ENCODE assay signal across 8 cellular contexts in genomic region chr2:26035110-26035728, GRCh38. TPM values are rescaled to one million over a fixed set of nuclear protein-coding genes. Genes with fewer than 3 reads are reported as not detected.
DNase-seq lines count a peak whose midpoint lies in the region; ATAC-seq and TF ChIP-seq lines count a peak whose summit lies in the region.

No MANE protein-coding gene starts in this region.

- H3K4me1 ChIP-seq in HCT116 (ENCODE audit: control insufficient read depth in 1 of 2, insufficient read depth in 2 of 2, low read length in 2 of 2), result peaks cover 12 to 33% of the 10 kb centered on the region in 2 experiments
- H3K4me1 ChIP-seq in ascending aorta, result peaks cover 3 to 30% of the 10 kb centered on the region in 2 donors
- peaks cover 11 to 22% (median 15%) of the 10 kb centered on the region in 4 donors for H3K4me1 ChIP-seq in liver (ENCODE audit: control insufficient read depth in 4 of 4, insufficient read depth in 4 of 4, low read length in 3 of 4)
- peaks cover 14% of the 10 kb centered on the region for H3K4me1 ChIP-seq in thymus (ENCODE audit: control insufficient read depth, insufficient read depth, low read length)

- H3K4me3 ChIP-seq in HCT116 (replicated peaks in 1 of 2; ENCODE audit: low read depth in 1 of 2, low read length in 2 of 2) (peak overlapping the region; percentile 90 to 99), ascending aorta (peak overlapping the region; percentile 80 to 87), liver (ENCODE audit: low read depth in 1 of 3, low read length in 3 of 3) (peak overlapping the region; percentile 76 to 99 (median 97)), thymus (ENCODE audit: low read length) (peak overlapping the region; percentile 95)

- peak overlapping the region; percentile 94 for H3K9ac ChIP-seq in HCT116 (ENCODE audit: low read length)
- H3K9ac ChIP-seq in liver (ENCODE audit: low read depth in 1 of 2, low read length in 2 of 2), result peak overlapping the region; percentile 82 to 90

- WGBS in liver, result 5% methylated on average over 11 of the region's 11 CpGs
- 7% methylated on average over 11 of the region's 11 CpGs for whole genome bisulfite sequencing in thymus

- TF ChIP-seq POLR2A in HCT116 (IDR thresholded peaks at IDR 0.05; ENCODE audit: borderline replicate concordance, extremely low read depth, insufficient read depth, insufficient read length), result no peak

- TF ChIP-seq CTCF in HCT116 (IDR thresholded peaks at IDR 0.05 in 2 of 3, conservative IDR thresholded peaks at IDR 0.05 in 1 of 3; ENCODE audit: borderline replicate concordance in 1 of 3, insufficient read depth in 1 of 3, low read depth in 2 of 3, low read length in 2 of 3) (no peak), ascending aorta (IDR thresholded peaks at IDR 0.05) (no peak), liver (IDR thresholded peaks at IDR 0.05; ENCODE audit: low read depth, low read length, missing input control) (no peak)

- H3K27me3 ChIP-seq in HCT116 (ENCODE audit: insufficient read depth, low read length) (no peaks in the 10 kb centered on the region), ascending aorta (no peaks in the 10 kb centered on the region), liver (ENCODE audit: control insufficient read depth in 4 of 4, insufficient read depth in 4 of 4, low read length in 3 of 4) (no peaks in the 10 kb centered on the region), thymus (ENCODE audit: control insufficient read depth, insufficient read depth) (no peaks in the 10 kb centered on the region)

- H3K36me3 ChIP-seq in HCT116 (ENCODE audit: control insufficient read depth in 1 of 2, insufficient read depth in 2 of 2, low read length in 2 of 2), result no peaks in the 10 kb centered on the region; a peak in 1 of 4 replicates
- H3K36me3 ChIP-seq in ascending aorta, result peaks cover 0 to 3% of the 10 kb centered on the region in 2 donors
- no peaks in the 10 kb centered on the region for H3K36me3 ChIP-seq in liver (ENCODE audit: control insufficient read depth in 4 of 4, insufficient read depth in 3 of 4, low read depth in 1 of 4, low read length in 3 of 4)
- no peaks in the 10 kb centered on the region for H3K36me3 ChIP-seq in thymus (ENCODE audit: control insufficient read depth, insufficient read depth)

- H3K9me3 ChIP-seq in HCT116 (ENCODE audit: control insufficient read depth in 1 of 2, insufficient read depth in 1 of 2, low read depth in 1 of 2, low read length in 2 of 2) (no peaks in the 10 kb centered on the region), ascending aorta (no peaks in the 10 kb centered on the region), liver (ENCODE audit: control insufficient read depth in 4 of 4, low read length in 3 of 4) (no peaks in the 10 kb centered on the region), thymus (ENCODE audit: control insufficient read depth) (no peaks in the 10 kb centered on the region)

- H3K9me2 ChIP-seq in HCT116 (ENCODE audit: insufficient read depth), result no peaks in the 10 kb centered on the region

- no TSS peak for BruUV-seq in HCT116 (replicated peaks; lab: Mats Ljungman, UMichigan)

- CTCF ChIA-PET in HCT116 (lab: Charles Lee), result no interaction called here

- intact Hi-C loops in HCT116 (cut with micrococcal nuclease) (no loop called here), ascending aorta (cut with DNase I) (no loop called here)

- no peak overlapping the region for H2AFZ ChIP-seq in HCT116 (ENCODE audit: low read depth, low read length, poor library complexity, severe bottlenecking)

- peak overlapping the region; percentile 80 for H3K4me2 ChIP-seq in HCT116 (ENCODE audit: low read length)

- no peak for ATAC-seq in HCT116
- no peak for ATAC-seq in HG03097 (IDR thresholded peaks at IDR 0.05; ENCODE audit: low FRiP score, unreplicated experiment)

- DNase-seq in A172 (ENCODE audit: low spot score), result peak; percentile 10
- no peak for DNase-seq in HCT116 (ENCODE audit: low read depth, low spot score)
- DNase-seq in ascending aorta (ENCODE audit: low spot score in 2 of 2), result no peak
- no peak for DNase-seq in NCI-H1436 treated with DMSO at 0.1 percent for 48 hours (lab: John Stamatoyannopoulos, UW)
- no peak for DNase-seq in NCI-H345 treated with DMSO at 0.1 percent for 48 hours (lab: John Stamatoyannopoulos, UW; ENCODE audit: unreplicated experiment)

- H4K20me1 ChIP-seq in HCT116 (ENCODE audit: insufficient read depth), result peaks cover 16% of the 10 kb centered on the region; the same call in 1 of the 2 replicates

- peaks cover 67% of the 10 kb centered on the region for H3K79me2 ChIP-seq in HCT116 (ENCODE audit: insufficient read depth, low read length)

- POLR2A ChIA-PET in HCT116 (lab: Charles Lee), result interaction anchor here (0.6 kb wide), 1 partner anchor 85 kb away, joined by 3 read pairs; no protein-coding TSS in a partner anchor

- RAD21 ChIA-PET in HCT116 (lab: Charles Lee; ENCODE audit: low non-redundant PET in 1 of 2, low total read pairs in 2 of 2, uncharacterized antibody in 2 of 2, unreplicated experiment in 2 of 2), result no interaction called here

- H3K27ac ChIP-seq in HCT116 (ENCODE audit: low read depth, low read length), result no peak overlapping the region
- H3K27ac ChIP-seq in ascending aorta, result peak overlapping the region; percentile 96 to 98
- H3K27ac ChIP-seq in liver (ENCODE audit: low read depth in 1 of 2, low read length in 2 of 2), result peak overlapping the region; percentile 23 to 98
- no peak overlapping the region for H3K27ac ChIP-seq in thymus (ENCODE audit: low read depth)

- no peak for TF ChIP-seq RAD21 in HCT116 (IDR thresholded peaks at IDR 0.05; ENCODE audit: low read depth)
- TF ChIP-seq RAD21 in liver (IDR thresholded peaks at IDR 0.05), result no peak

TF ChIP-seq in HCT116, 20 proteins besides CTCF, POLR2A, EP300 and RAD21 (continues in another document):
- no peak for TF ChIP-seq TCF7L2 (IDR thresholded peaks at IDR 0.05; ENCODE audit: borderline replicate concordance, extremely low read depth, insufficient read depth, insufficient read length)
- no peak for TF ChIP-seq YY1 (IDR thresholded peaks at IDR 0.05; ENCODE audit: extremely low read depth, insufficient replicate concordance, low read depth, low read length)
- no peak for TF ChIP-seq EZH2phosphoT487 (IDR thresholded peaks at IDR 0.05; ENCODE audit: borderline replicate concordance)
- no peak for TF ChIP-seq SP1 (IDR thresholded peaks at IDR 0.05; ENCODE audit: low read depth)
- no peak for TF ChIP-seq ZFX (IDR thresholded peaks at IDR 0.05)

TF ChIP-seq in liver, 16 proteins besides CTCF, POLR2A, EP300 and RAD21 (continues in another document):
- TF ChIP-seq MAX (IDR thresholded peaks at IDR 0.05), result no peak
- TF ChIP-seq RXRA (IDR thresholded peaks at IDR 0.05), result no peak
- no peak for TF ChIP-seq HNF4G (IDR thresholded peaks at IDR 0.05)
- no peak for TF ChIP-seq YY1 (IDR thresholded peaks at IDR 0.05)
- no peak for TF ChIP-seq ZBTB33 (IDR thresholded peaks at IDR 0.05)
- TF ChIP-seq EGR1 (IDR thresholded peaks at IDR 0.05; ENCODE audit: low read depth in 2 of 2), result no peak
- TF ChIP-seq ATF3 (IDR thresholded peaks at IDR 0.05), result no peak
- no peak for TF ChIP-seq TAF1 (conservative IDR thresholded peaks at IDR 0.05)

RNA-seq across cellular contexts. Expression of gene RAB10, which starts 1.3 kb away (rescaled TPM):
- total RNA-seq in A172 (2014; rRNA removed; shearing (Covaris generic)), result 148 and 268 TPM in 2 replicates
- total RNA-seq in HCT116 (2021; ENCODE audit: unreplicated experiment) (167 TPM), ascending aorta (181 TPM), liver (10 to 100 TPM; 51.5 to 52.2 TPM)
- polyA plus RNA-seq in HCT116 (2012), result 107 and 113 TPM in 2 replicates
- polyA plus RNA-seq in liver (10 to 100 TPM; 26.6 to 31.7 TPM), thymus (72.9 TPM)

RNA-seq across cellular contexts. Expression of gene KIF3C, which starts 52.9 kb away (rescaled TPM):
- 29.6 and 38.8 TPM in 2 replicates for total RNA-seq in A172 (2014; rRNA removed; shearing (Covaris generic))
- total RNA-seq in HCT116 (2021; ENCODE audit: unreplicated experiment), result 5.4 TPM
- 4.6 and 6.3 TPM in 2 replicates for polyA plus RNA-seq in HCT116 (2012)
- total RNA-seq in ascending aorta, result 11.9 TPM
- under 1 TPM; 0.67 to 0.93 TPM for total RNA-seq in liver
- polyA plus RNA-seq in liver, result under 1 TPM; 0.26 to 0.68 TPM
- 1.8 TPM for polyA plus RNA-seq in thymus

Comparison
In these comparisons a context has a peak if more than half of its experiments do, and no peak if none do; other contexts are left out.
1. H3K27ac ChIP-seq: peak in ascending aorta (2 of 2) and liver (2 of 2); none in HCT116 (single experiment) and thymus (single experiment).
2. Peak in every context shown above with its lines, with median percentiles within 50 percentile points of each other: H3K4me3 ChIP-seq.